ENCODE assay signal across 13 cellular contexts in genomic region chr1:19605884-19606442, GRCh38. TPM values are rescaled to one million over a fixed set of nuclear protein-coding genes. Genes with fewer than 3 reads are reported as not detected.
DNase-seq lines count a peak whose midpoint lies in the region; ATAC-seq and TF ChIP-seq lines count a peak whose summit lies in the region.
"Had no signal": no experiment of that assay in that cellular context is flagged by ENCODE, and none has a peak within 500 bp of the region (broad histone marks: within the 10 kb centered on the region; RNA-seq: fewer than 3 reads in every experiment).

No MANE protein-coding gene starts in this region.

- H3K79me2 ChIP-seq in Loucy (ENCODE audit: insufficient read depth, low read length), result peaks cover 66% of the 10 kb centered on the region

- H2AFZ ChIP-seq in Loucy (ENCODE audit: low read length), result no peak overlapping the region

- intact Hi-C loops in gastrocnemius medialis (cut with DNase I; ENCODE audit: low total_unique reads), result no loop called here

- no peaks in the 10 kb centered on the region for H3K9me2 ChIP-seq in Loucy (replicated peaks; ENCODE audit: low read depth, low read length)

- H3K27me3 Mint-ChIP-seq in activated naive CD8-positive, alpha-beta T cell treated with anti-CD3 and anti-CD28 coated beads, Interleukin-2, amount 50 U/mL, for 24 hours, result no peaks in the 10 kb centered on the region
- H3K27me3 Mint-ChIP-seq in memory B cell, result no peaks in the 10 kb centered on the region

- H3K9ac ChIP-seq in Loucy (ENCODE audit: low read depth, low read length, poor library complexity, severe bottlenecking), result no peak overlapping the region

- no peak for TF ChIP-seq CTCF in C4-2B (conservative IDR thresholded peaks at IDR 0.05)
- TF ChIP-seq CTCF in Loucy (conservative IDR thresholded peaks at IDR 0.05; ENCODE audit: low read length), result no peak
- no peak for TF ChIP-seq CTCF in gastrocnemius medialis (IDR thresholded peaks at IDR 0.05 in 4 of 5, conservative IDR thresholded peaks at IDR 0.05 in 1 of 5)

- H3K9me3 Mint-ChIP-seq in activated naive CD8-positive, alpha-beta T cell treated with anti-CD3 and anti-CD28 coated beads, Interleukin-2, amount 50 U/mL, for 24 hours, result no peaks in the 10 kb centered on the region
- H3K9me3 Mint-ChIP-seq in memory B cell, result no peaks in the 10 kb centered on the region

- H3K4me3 ChIP-seq in Loucy (ENCODE audit: low read length, poor library complexity, severe bottlenecking) (no peak overlapping the region), gastrocnemius medialis (no peak overlapping the region)
- H3K4me3 ChIP-seq: cardiac muscle cell, SK-N-MC, spleen had no signal

- H3K36me3 Mint-ChIP-seq in activated naive CD8-positive, alpha-beta T cell treated with anti-CD3 and anti-CD28 coated beads, Interleukin-2, amount 50 U/mL, for 24 hours (ENCODE audit: low read depth), result peaks cover 34% of the 10 kb centered on the region
- H3K36me3 Mint-ChIP-seq in memory B cell, result peaks cover 4% of the 10 kb centered on the region

- peak overlapping the region; percentile 1 for H3K4me3 Mint-ChIP-seq in activated naive CD8-positive, alpha-beta T cell treated with anti-CD3 and anti-CD28 coated beads, Interleukin-2, amount 50 U/mL, for 24 hours
- no peak overlapping the region for H3K4me3 Mint-ChIP-seq in memory B cell

- H3K9me3 ChIP-seq in Loucy (ENCODE audit: insufficient read depth, low read depth, low read length) (no peaks in the 10 kb centered on the region), gastrocnemius medialis (no peaks in the 10 kb centered on the region)
- H3K9me3 ChIP-seq: spleen had no signal

- TF ChIP-seq POLR2A in gastrocnemius medialis (IDR thresholded peaks at IDR 0.05), result no peak

- H3K27me3 ChIP-seq in Loucy (ENCODE audit: insufficient read depth, low read length, poor library complexity, severe bottlenecking), result no peaks in the 10 kb centered on the region
- no peaks in the 10 kb centered on the region for H3K27me3 ChIP-seq in gastrocnemius medialis
- H3K27me3 ChIP-seq: cardiac muscle cell, spleen had no signal

- peaks cover 72% of the 10 kb centered on the region for H3K4me1 Mint-ChIP-seq in activated naive CD8-positive, alpha-beta T cell treated with anti-CD3 and anti-CD28 coated beads, Interleukin-2, amount 50 U/mL, for 24 hours
- peaks cover 21% of the 10 kb centered on the region for H3K4me1 Mint-ChIP-seq in memory B cell

- DNase-seq in activated naive CD8-positive, alpha-beta T cell treated with anti-CD3 and anti-CD28 coated beads, Interleukin-2, amount 50 U/mL, for 24 hours, result no peak
- DNase-seq in memory B cell (ENCODE audit: low spot score in 2 of 2), result no peak
- DNase-seq in NCI-H446 treated with DMSO at 0.1 percent for 48 hours (lab: John Stamatoyannopoulos, UW), result no peak
- DNase-seq in gastrocnemius medialis, result no peak
- no peak for DNase-seq in LoVo (ENCODE audit: low spot score)
- DNase-seq: NCI-H1436 treated with DMSO at 0.1 percent for 48 hours, spleen had no signal

- H3K4me1 ChIP-seq in Loucy (ENCODE audit: insufficient read depth, low read length, poor library complexity, severe bottlenecking) (peaks cover 25% of the 10 kb centered on the region), gastrocnemius medialis (peaks cover 13 to 33% of the 10 kb centered on the region in 2 donors)

- in situ Hi-C loops in gastrocnemius medialis (cut with MboI; ENCODE audit: low sequenced_read_pairs in 4 of 4), result no loop called here

- H3K27ac Mint-ChIP-seq in activated naive CD8-positive, alpha-beta T cell treated with anti-CD3 and anti-CD28 coated beads, Interleukin-2, amount 50 U/mL, for 24 hours, result peak overlapping the region; percentile 76
- peak overlapping the region; percentile 5 for H3K27ac Mint-ChIP-seq in memory B cell

- H4K20me1 ChIP-seq in Loucy (ENCODE audit: insufficient read depth, low read length, poor library complexity, severe bottlenecking), result peaks cover 8% of the 10 kb centered on the region

- no peaks in the 10 kb centered on the region for H3F3A ChIP-seq in Loucy (ENCODE audit: low read depth)

- no peak for ATAC-seq in activated naive CD8-positive, alpha-beta T cell treated with anti-CD3 and anti-CD28 coated beads, Interleukin-2, amount 50 U/mL, for 24 hours
- ATAC-seq in memory B cell (ENCODE audit: low read depth) (no peak), HG03521 (IDR thresholded peaks at IDR 0.05; ENCODE audit: unreplicated experiment) (no peak), gastrocnemius medialis (no peak)

- H3K27ac ChIP-seq in C4-2B, result peak overlapping the region; percentile 61
- peak overlapping the region in 1 of 4 donors; percentile 53 for H3K27ac ChIP-seq in gastrocnemius medialis
- H3K27ac ChIP-seq: cardiac muscle cell had no signal

- peak overlapping the region; percentile 29 for H3K4me2 ChIP-seq in Loucy (ENCODE audit: low read depth, low read length, poor library complexity, severe bottlenecking)

- H3K36me3 ChIP-seq in Loucy (ENCODE audit: insufficient read depth, low read length) (no peaks in the 10 kb centered on the region), gastrocnemius medialis (no peaks in the 10 kb centered on the region)
- H3K36me3 ChIP-seq: cardiac muscle cell had no signal

RNA-seq across cellular contexts. Expression of gene NBL1, which starts 38.1 kb away (rescaled TPM):
- 10 to 100 TPM in 3 of 4 donors, 1 to 10 TPM in 1; 7.9 to 20.3 (median 16.3) TPM for total RNA-seq in gastrocnemius medialis

RNA-seq across cellular contexts. Expression of gene HTR6, which starts 58.7 kb away (rescaled TPM):
- not detected for total RNA-seq in gastrocnemius medialis
- total RNA-seq: cardiac muscle cell, myocyte had no signal
